ENCODE assay signal across 1 cellular context in genomic region chr17:27566673-27567562, GRCh38.
TF ChIP-seq lines count a peak whose summit lies in the region.

No MANE protein-coding gene starts in this region.

TF ChIP-seq in K562, 482 proteins besides CTCF, POLR2A, EP300 and RAD21 (continued from another document and continues in another):
- TF ChIP-seq HINFP (tag; conservative IDR thresholded peaks at IDR 0.05; ENCODE audit: low read depth) (no peak), BRF2 (IDR thresholded peaks at IDR 0.05; ENCODE audit: borderline replicate concordance, insufficient read depth, insufficient read length) (no peak), PRPF4 (IDR thresholded peaks at IDR 0.05; ENCODE audit: insufficient read depth, low read depth, low read length, poor library complexity, severe bottlenecking) (no peak), CHD7 (IDR thresholded peaks at IDR 0.05; ENCODE audit: low read depth, low read length) (no peak), ZFPM2 (CRISPR knock-in tag; IDR thresholded peaks at IDR 0.05) (no peak), ARID1B (IDR thresholded peaks at IDR 0.05) (no peak), SAFB2 (IDR thresholded peaks at IDR 0.05; ENCODE audit: borderline replicate concordance, low read depth, low read length, severe bottlenecking) (no peak), NFE2 (IDR thresholded peaks at IDR 0.05; ENCODE audit: low read depth) (peak; percentile 50; the same call in 1 of the 2 replicates), ZNF324 (CRISPR knock-in tag; IDR thresholded peaks at IDR 0.05) (no peak), TAL1 (IDR thresholded peaks at IDR 0.05) (no peak), UBTF (IDR thresholded peaks at IDR 0.05; ENCODE audit: borderline replicate concordance in 1 of 2, low read depth in 2 of 2, low read length in 2 of 2) (no peak), RHOXF2B (CRISPR knock-in tag; conservative IDR thresholded peaks at IDR 0.05) (no peak), NCOA6 (IDR thresholded peaks at IDR 0.05) (no peak), YBX1 (IDR thresholded peaks at IDR 0.05) (no peak), ZNF165 (CRISPR knock-in tag; IDR thresholded peaks at IDR 0.05; ENCODE audit: borderline replicate concordance) (no peak), TGIF2 (CRISPR knock-in tag; IDR thresholded peaks at IDR 0.05) (no peak), ELF4 (CRISPR knock-in tag; IDR thresholded peaks at IDR 0.05) (no peak), MAFG (tag; conservative IDR thresholded peaks at IDR 0.05) (peak; percentile 68), SREBF1 (IDR thresholded peaks at IDR 0.05; ENCODE audit: borderline replicate concordance, low read depth, low read length) (no peak), PHF8 (IDR thresholded peaks at IDR 0.05; ENCODE audit: borderline replicate concordance, low read length) (no peak), ZNF197 (CRISPR knock-in tag; IDR thresholded peaks at IDR 0.05; ENCODE audit: low read depth) (no peak), CHCHD3 (CRISPR knock-in tag; IDR thresholded peaks at IDR 0.05) (no peak), HEY1 (CRISPR knock-in tag; IDR thresholded peaks at IDR 0.05; ENCODE audit: borderline replicate concordance) (no peak), RFX5 (IDR thresholded peaks at IDR 0.05; ENCODE audit: low read depth, low read length) (no peak), NCOA2 (IDR thresholded peaks at IDR 0.05; ENCODE audit: partially characterized antibody in 2 of 2) (no peak), NCOA4 (IDR thresholded peaks at IDR 0.05; ENCODE audit: partially characterized antibody) (no peak), HDAC2 (IDR thresholded peaks at IDR 0.05) (no peak), GABPB2 (CRISPR knock-in tag; conservative IDR thresholded peaks at IDR 0.05) (no peak), NR2C2 (CRISPR knock-in tag; IDR thresholded peaks at IDR 0.05) (no peak), NR2C2 (tag; IDR thresholded peaks at IDR 0.05) (no peak), CREBBP (IDR thresholded peaks at IDR 0.05; ENCODE audit: low read depth, low read length) (no peak), THRB (CRISPR knock-in tag; conservative IDR thresholded peaks at IDR 0.05) (no peak), USF2 (CRISPR knock-in tag; IDR thresholded peaks at IDR 0.05) (no peak), C11orf30 (IDR thresholded peaks at IDR 0.05; ENCODE audit: low read depth) (peak; percentile 82), MYC (IDR thresholded peaks at IDR 0.05; ENCODE audit: low read depth, low read length) (no peak), MYC (CRISPR knock-in tag; IDR thresholded peaks at IDR 0.05; ENCODE audit: borderline replicate concordance, low read depth) (no peak), PTRF (tag; IDR thresholded peaks at IDR 0.05) (peak; percentile 26; the same call in 1 of the 2 replicates), EGR1 (conservative IDR thresholded peaks at IDR 0.05) (no peak), POLR3A (IDR thresholded peaks at IDR 0.05; ENCODE audit: borderline replicate concordance, extremely low read depth, insufficient read depth, insufficient read length) (no peak), TAF1 (IDR thresholded peaks at IDR 0.05; ENCODE audit: control insufficient read depth, extremely low read depth, insufficient read depth, low read length, severe bottlenecking) (no peak), ATF1 (CRISPR knock-in tag; IDR thresholded peaks at IDR 0.05) (no peak), ATF1 (tag; IDR thresholded peaks at IDR 0.05) (no peak), ZNF316 (IDR thresholded peaks at IDR 0.05) (peak; percentile 89), HLTF (IDR thresholded peaks at IDR 0.05) (no peak), FOXK2 (conservative IDR thresholded peaks at IDR 0.05 in 1 of 2, IDR thresholded peaks at IDR 0.05 in 1 of 2; ENCODE audit: low read depth in 2 of 2) (no peak), RCOR1 (IDR thresholded peaks at IDR 0.05; ENCODE audit: borderline replicate concordance in 1 of 2, low read depth in 2 of 2, low read length in 2 of 2) (no peak), FOS (IDR thresholded peaks at IDR 0.05; ENCODE audit: extremely low read depth, insufficient read length) (no peak), BCOR (IDR thresholded peaks at IDR 0.05) (no peak), ELF1 (tag; IDR thresholded peaks at IDR 0.05) (0 out of 2 replicates have a peak, but pooled peaks have one; percentile 12), HDAC1 (IDR thresholded peaks at IDR 0.05) (no peak), CC2D1A (IDR thresholded peaks at IDR 0.05) (no peak), ZNF395 (CRISPR knock-in tag; IDR thresholded peaks at IDR 0.05) (peak; percentile 79; the same call in 1 of the 2 replicates), ZC3H11A (IDR thresholded peaks at IDR 0.05; ENCODE audit: low read depth, low read length) (no peak), ZBTB7A (IDR thresholded peaks at IDR 0.05; ENCODE audit: borderline replicate concordance, control insufficient read depth, low read depth, low read length) (no peak)
